1 cellular context compared by ENCODE assay signal in the genomic region with DNA sequence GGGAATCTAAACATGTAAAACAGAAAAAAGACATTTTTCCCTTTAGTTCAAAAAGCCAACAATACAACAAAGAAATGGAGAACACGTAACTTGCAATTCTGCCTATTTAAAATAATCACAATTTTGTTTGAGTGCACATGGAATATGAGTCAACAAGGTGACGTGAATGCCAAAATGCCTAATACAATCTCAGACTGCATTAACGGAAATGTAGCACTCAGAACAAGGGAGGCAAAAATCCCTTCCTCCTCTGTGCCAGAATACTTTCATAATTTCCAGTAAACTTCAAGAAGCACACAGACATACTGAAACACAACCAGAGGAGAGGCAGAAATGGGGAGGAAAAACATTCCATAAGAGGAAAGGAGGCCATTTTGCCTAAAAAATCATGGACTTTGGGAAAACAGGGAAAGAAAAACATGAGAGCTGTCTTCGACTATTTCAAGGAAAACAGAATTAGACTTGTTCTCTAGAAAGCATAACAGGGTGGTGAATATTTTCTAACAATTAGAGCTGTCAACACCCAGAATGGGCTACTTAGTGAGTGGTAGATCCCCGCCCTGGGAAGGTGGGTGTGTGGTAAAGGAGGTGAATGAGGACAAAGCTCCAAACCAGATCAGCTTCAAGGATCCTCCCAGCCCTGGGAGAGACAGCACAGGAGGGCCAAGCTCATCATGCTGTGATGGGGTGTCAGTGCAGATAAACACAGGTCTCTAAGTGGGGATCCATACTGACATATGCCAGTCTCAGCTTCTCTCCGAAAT.
TF ChIP-seq lines count a peak whose summit lies in the region.

No MANE protein-coding gene starts in this region.

TF ChIP-seq in SK-N-SH, 30 proteins besides CTCF, POLR2A, EP300 and RAD21:
- no peak for TF ChIP-seq MXI1 (IDR thresholded peaks at IDR 0.05; ENCODE audit: low read depth, low read length)
- TF ChIP-seq RCOR1 (IDR thresholded peaks at IDR 0.05; ENCODE audit: low read length): no peak
- no peak for TF ChIP-seq GABPA (IDR thresholded peaks at IDR 0.05; ENCODE audit: low read depth)
- TF ChIP-seq TCF12 (IDR thresholded peaks at IDR 0.05): peak; percentile 29; the same call in 1 of the 2 replicates
- no peak for TF ChIP-seq TAF1 (IDR thresholded peaks at IDR 0.05; ENCODE audit: borderline replicate concordance, low read depth, low read length)
- TF ChIP-seq JUND (IDR thresholded peaks at IDR 0.05): peak; percentile 29; the same call in 1 of the 2 replicates
- 0 out of 2 replicates have a peak, but pooled peaks have one; percentile 6 for TF ChIP-seq NFIC (IDR thresholded peaks at IDR 0.05; ENCODE audit: borderline replicate concordance)
- TF ChIP-seq, protein P1, sequence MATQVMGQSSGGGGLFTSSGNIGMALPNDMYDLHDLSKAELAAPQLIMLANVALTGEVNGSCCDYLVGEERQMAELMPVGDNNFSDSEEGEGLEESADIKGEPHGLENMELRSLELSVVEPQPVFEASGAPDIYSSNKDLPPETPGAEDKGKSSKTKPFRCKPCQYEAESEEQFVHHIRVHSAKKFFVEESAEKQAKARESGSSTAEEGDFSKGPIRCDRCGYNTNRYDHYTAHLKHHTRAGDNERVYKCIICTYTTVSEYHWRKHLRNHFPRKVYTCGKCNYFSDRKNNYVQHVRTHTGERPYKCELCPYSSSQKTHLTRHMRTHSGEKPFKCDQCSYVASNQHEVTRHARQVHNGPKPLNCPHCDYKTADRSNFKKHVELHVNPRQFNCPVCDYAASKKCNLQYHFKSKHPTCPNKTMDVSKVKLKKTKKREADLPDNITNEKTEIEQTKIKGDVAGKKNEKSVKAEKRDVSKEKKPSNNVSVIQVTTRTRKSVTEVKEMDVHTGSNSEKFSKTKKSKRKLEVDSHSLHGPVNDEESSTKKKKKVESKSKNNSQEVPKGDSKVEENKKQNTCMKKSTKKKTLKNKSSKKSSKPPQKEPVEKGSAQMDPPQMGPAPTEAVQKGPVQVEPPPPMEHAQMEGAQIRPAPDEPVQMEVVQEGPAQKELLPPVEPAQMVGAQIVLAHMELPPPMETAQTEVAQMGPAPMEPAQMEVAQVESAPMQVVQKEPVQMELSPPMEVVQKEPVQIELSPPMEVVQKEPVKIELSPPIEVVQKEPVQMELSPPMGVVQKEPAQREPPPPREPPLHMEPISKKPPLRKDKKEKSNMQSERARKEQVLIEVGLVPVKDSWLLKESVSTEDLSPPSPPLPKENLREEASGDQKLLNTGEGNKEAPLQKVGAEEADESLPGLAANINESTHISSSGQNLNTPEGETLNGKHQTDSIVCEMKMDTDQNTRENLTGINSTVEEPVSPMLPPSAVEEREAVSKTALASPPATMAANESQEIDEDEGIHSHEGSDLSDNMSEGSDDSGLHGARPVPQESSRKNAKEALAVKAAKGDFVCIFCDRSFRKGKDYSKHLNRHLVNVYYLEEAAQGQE (IDR thresholded peaks at IDR 0.05; ENCODE audit: low read depth, low read length): no peak
- TF ChIP-seq, protein P2, sequence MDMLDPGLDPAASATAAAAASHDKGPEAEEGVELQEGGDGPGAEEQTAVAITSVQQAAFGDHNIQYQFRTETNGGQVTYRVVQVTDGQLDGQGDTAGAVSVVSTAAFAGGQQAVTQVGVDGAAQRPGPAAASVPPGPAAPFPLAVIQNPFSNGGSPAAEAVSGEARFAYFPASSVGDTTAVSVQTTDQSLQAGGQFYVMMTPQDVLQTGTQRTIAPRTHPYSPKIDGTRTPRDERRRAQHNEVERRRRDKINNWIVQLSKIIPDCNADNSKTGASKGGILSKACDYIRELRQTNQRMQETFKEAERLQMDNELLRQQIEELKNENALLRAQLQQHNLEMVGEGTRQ (IDR thresholded peaks at IDR 0.05; ENCODE audit: borderline replicate concordance, low read depth, low read length): no peak
- no peak for TF ChIP-seq MEF2A (IDR thresholded peaks at IDR 0.05; ENCODE audit: borderline replicate concordance, low read depth)
